ENCODE assay signal across 1 cellular context in genomic region chr4:122731676-122732075, GRCh38.
TF ChIP-seq lines count a peak whose summit lies in the region.

No MANE protein-coding gene starts in this region.

TF ChIP-seq in SK-N-SH, 30 proteins besides CTCF, POLR2A, EP300 and RAD21 (continued from another document):
- no peak for TF ChIP-seq YY1 (IDR thresholded peaks at IDR 0.05; ENCODE audit: low read depth)
